In genomic region chr20:58471161-58471834, GRCh38 we compare ENCODE assay signal across 2 cellular contexts.
TF ChIP-seq lines count a peak whose summit lies in the region.

No MANE protein-coding gene starts in this region.

TF ChIP-seq in SK-N-SH, 30 proteins besides CTCF, POLR2A, EP300 and RAD21 (continues in another document):
- TF ChIP-seq JUND (IDR thresholded peaks at IDR 0.05) (peak; percentile 70), FOXM1 (IDR thresholded peaks at IDR 0.05; ENCODE audit: low read depth) (peak; percentile 70; the same call in 1 of the 2 replicates), NRF1 (IDR thresholded peaks at IDR 0.05; ENCODE audit: low read depth, low read length) (no peak), MAX (IDR thresholded peaks at IDR 0.05; ENCODE audit: low read depth) (peak; percentile 48), YY1 (IDR thresholded peaks at IDR 0.05; ENCODE audit: low read depth) (no peak), SIN3A (IDR thresholded peaks at IDR 0.05; ENCODE audit: borderline replicate concordance, low read depth, low read length) (peak; percentile 79; the same call in 1 of the 2 replicates), FOSL2 (IDR thresholded peaks at IDR 0.05; ENCODE audit: borderline replicate concordance, low read depth) (0 out of 2 replicates have a peak, but pooled peaks have one; percentile 11), USF2 (IDR thresholded peaks at IDR 0.05; ENCODE audit: borderline replicate concordance, low read depth, low read length) (no peak), GATA2 (CRISPR knock-in tag; IDR thresholded peaks at IDR 0.05) (peak; percentile 70), REST (IDR thresholded peaks at IDR 0.05; ENCODE audit: low read depth, low read length) (peak; percentile 37; the same call in 1 of the 2 replicates), IRF3 (IDR thresholded peaks at IDR 0.05; ENCODE audit: low read depth, low read length) (no peak), RXRA (IDR thresholded peaks at IDR 0.05; ENCODE audit: borderline replicate concordance, low read depth) (peak; percentile 65; the same call in 1 of the 2 replicates), CHD2 (IDR thresholded peaks at IDR 0.05; ENCODE audit: low read length, partially characterized antibody) (peak; percentile 69), RFX5 (IDR thresholded peaks at IDR 0.05; ENCODE audit: low read length) (no peak), NFIC (IDR thresholded peaks at IDR 0.05; ENCODE audit: borderline replicate concordance) (peak; percentile 91), FOXJ3 (CRISPR knock-in tag; IDR thresholded peaks at IDR 0.05) (peak; percentile 85; the same call in 1 of the 2 replicates), SMC3 (IDR thresholded peaks at IDR 0.05; ENCODE audit: low read depth, low read length) (peak; percentile 2; the same call in 1 of the 2 replicates), TEAD4 (IDR thresholded peaks at IDR 0.05; ENCODE audit: borderline replicate concordance, insufficient read depth) (peak; percentile 70; the same call in 1 of the 2 replicates), PBX3 (IDR thresholded peaks at IDR 0.05) (peak; percentile 98), TAF1 (IDR thresholded peaks at IDR 0.05; ENCODE audit: borderline replicate concordance, low read depth, low read length) (no peak), GABPA (IDR thresholded peaks at IDR 0.05; ENCODE audit: low read depth) (no peak), ELF1 (IDR thresholded peaks at IDR 0.05) (0 out of 2 replicates have a peak, but pooled peaks have one; percentile 24), TCF12 (IDR thresholded peaks at IDR 0.05) (peak; percentile 100)

TF ChIP-seq in HepG2, 621 proteins besides CTCF, POLR2A, EP300 and RAD21:
- TF ChIP-seq ZNF687 (CRISPR knock-in tag; IDR thresholded peaks at IDR 0.05) (peak; percentile 19; the same call in 1 of the 2 replicates), ZNF264 (CRISPR knock-in tag; IDR thresholded peaks at IDR 0.05) (no peak), KDM5B (CRISPR knock-in tag; IDR thresholded peaks at IDR 0.05; ENCODE audit: borderline replicate concordance) (0 out of 2 replicates have a peak, but pooled peaks have one; percentile 24)
